Comparison of ENCODE assay signal across 1 cellular context in genomic region chr2:60991644-60992043, GRCh38.
TF ChIP-seq lines count a peak whose summit lies in the region.

No MANE protein-coding gene starts in this region.

TF ChIP-seq in SK-N-SH, 30 proteins besides CTCF, POLR2A, EP300 and RAD21 (continued from another document):
- TF ChIP-seq TEAD4 (IDR thresholded peaks at IDR 0.05; ENCODE audit: borderline replicate concordance, insufficient read depth) (no peak), NRF1 (IDR thresholded peaks at IDR 0.05; ENCODE audit: low read depth, low read length) (no peak), TAF1 (IDR thresholded peaks at IDR 0.05; ENCODE audit: borderline replicate concordance, low read depth, low read length) (no peak), MAX (IDR thresholded peaks at IDR 0.05; ENCODE audit: low read depth) (no peak), YY1 (IDR thresholded peaks at IDR 0.05; ENCODE audit: low read depth) (no peak), GABPA (IDR thresholded peaks at IDR 0.05; ENCODE audit: low read depth) (no peak), EZH2phosphoT487 (IDR thresholded peaks at IDR 0.05; ENCODE audit: borderline replicate concordance, low read depth) (no peak), GATA2 (CRISPR knock-in tag; IDR thresholded peaks at IDR 0.05) (no peak), RCOR1 (IDR thresholded peaks at IDR 0.05; ENCODE audit: low read length) (no peak), FOXJ3 (CRISPR knock-in tag; IDR thresholded peaks at IDR 0.05) (no peak), SIN3A (IDR thresholded peaks at IDR 0.05; ENCODE audit: borderline replicate concordance, low read depth, low read length) (no peak), MEF2A (IDR thresholded peaks at IDR 0.05; ENCODE audit: borderline replicate concordance, low read depth) (no peak), ELF1 (IDR thresholded peaks at IDR 0.05) (no peak)
TF ChIP-seq in SK-N-SH: peak in this region for 0.
